In the genomic region with DNA sequence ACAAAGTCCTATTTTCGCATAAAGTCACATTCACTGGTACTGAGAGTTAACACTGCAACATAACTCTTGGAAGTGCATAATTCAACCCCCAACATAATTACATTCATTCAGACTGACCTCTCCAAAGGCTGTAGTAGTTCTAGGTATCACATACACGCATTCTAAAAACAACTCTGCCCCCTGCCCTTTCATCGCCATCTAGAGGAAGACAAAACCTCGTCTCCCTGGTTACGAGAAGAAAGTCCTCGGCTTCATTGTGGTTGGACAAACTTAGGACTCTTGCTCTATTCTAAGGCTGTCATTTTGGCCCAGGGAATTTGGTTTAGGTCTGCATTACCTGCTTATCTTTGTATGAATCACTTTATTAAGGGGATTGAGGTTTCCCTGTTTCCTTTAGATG, we compare ENCODE assay signal across 28 cellular contexts.
A peak's percentile ranks its signal among the peaks of the same experiment; 100 is the strongest.
DNase-seq lines count a peak whose midpoint lies in the region; ATAC-seq and TF ChIP-seq lines count a peak whose summit lies in the region.
"Had no signal": no experiment of that assay in that cellular context is flagged by ENCODE, and none has a peak within 500 bp of the region (broad histone marks: within the 10 kb centered on the region; RNA-seq: fewer than 3 reads in every experiment).

No MANE protein-coding gene starts in this region.

- no peak overlapping the region for H3T11ph ChIP-seq in H9 (ENCODE audit: low read length)

- no peak overlapping the region for H4K91ac ChIP-seq in H9 (ENCODE audit: insufficient read length, low read depth, low read length)

- H3K4me1 Mint-ChIP-seq in H9 (peaks cover 0 to 7% of the 10 kb centered on the region in 2 experiments; a peak in 3 of 4 replicates), endodermal cell (no peaks in the 10 kb centered on the region)
- H3K4me1 Mint-ChIP-seq in activated T-helper 1 cell treated with anti-CD3 and anti-CD28 coated beads, Interleukin-12 subunit alpha, Interleukin-12 subunit beta, Interleukin-2, Interleukin-4 antibody, amounts not matched to agents 30 ng/mL and 10 ng/mL and 1 ng/mL, durations not matched to agents 14 hours and 24 hours and 36 hours (ENCODE audit: low read depth): no peaks in the 10 kb centered on the region
- H3K4me1 Mint-ChIP-seq: activated naive CD8-positive, alpha-beta T cell treated with anti-CD3 and anti-CD28 coated beads, Interleukin-2, amount 10 ng/mL, durations not matched to agents 7 days and 5 days; memory B cell; neural crest cell had no signal

- H3K9ac ChIP-seq in H9 (ENCODE audit: extremely low read depth, insufficient read length, low read length): no peak overlapping the region
- H3K9ac ChIP-seq in endodermal cell (ENCODE audit: extremely low read depth, low read length, poor library complexity, severe bottlenecking): no peak overlapping the region

- H4K20me1 ChIP-seq in H9 (ENCODE audit: control insufficient read depth, insufficient read depth, insufficient read length): no peaks in the 10 kb centered on the region
- H4K20me1 ChIP-seq in OCI-LY7 (ENCODE audit: insufficient read depth, low read length): no peaks in the 10 kb centered on the region

- no peak overlapping the region for H3K4me3 Mint-ChIP-seq in H9
- no peak overlapping the region for H3K4me3 Mint-ChIP-seq in endodermal cell
- H3K4me3 Mint-ChIP-seq in activated T-helper 1 cell treated with anti-CD3 and anti-CD28 coated beads, Interleukin-12 subunit alpha, Interleukin-12 subunit beta, Interleukin-2, Interleukin-4 antibody, amounts not matched to agents 30 ng/mL and 10 ng/mL and 1 ng/mL, durations not matched to agents 14 hours and 24 hours and 36 hours: no peak overlapping the region
- H3K4me3 Mint-ChIP-seq: activated CD4-positive, alpha-beta memory T cell treated with anti-CD3 and anti-CD28 coated beads for 36 hours; activated naive CD8-positive, alpha-beta T cell treated with anti-CD3 and anti-CD28 coated beads, Interleukin-2, amount 10 ng/mL, durations not matched to agents 7 days and 5 days; memory B cell; neural crest cell had no signal

- no peak overlapping the region for H2BK20ac ChIP-seq in H9 (ENCODE audit: low read depth, low read length, poor library complexity, severe bottlenecking)

- no peak overlapping the region for H3K4me2 ChIP-seq in H9 (ENCODE audit: insufficient read depth, insufficient read length, low read length)
- H3K4me2 ChIP-seq in OCI-LY7 (ENCODE audit: low read length): no peak overlapping the region

- H2AFZ ChIP-seq in H9 (ENCODE audit: low read length) (no peak overlapping the region), OCI-LY7 (ENCODE audit: low read length) (no peak overlapping the region)

- no peak overlapping the region for H2BK5ac ChIP-seq in H9 (ENCODE audit: insufficient read length, low read length)

- no peak overlapping the region for H3K56ac ChIP-seq in H9 (ENCODE audit: insufficient read length, low read depth, low read length)

- no peak overlapping the region for H3K23ac ChIP-seq in H9 (ENCODE audit: insufficient read length, low read depth, low read length)

- H3K9me3 Mint-ChIP-seq in H9: no peaks in the 10 kb centered on the region; a peak in 1 of 5 replicates
- no peaks in the 10 kb centered on the region for H3K9me3 Mint-ChIP-seq in endodermal cell
- no peaks in the 10 kb centered on the region for H3K9me3 Mint-ChIP-seq in activated T-helper 1 cell treated with anti-CD3 and anti-CD28 coated beads, Interleukin-12 subunit alpha, Interleukin-12 subunit beta, Interleukin-2, Interleukin-4 antibody, amounts not matched to agents 30 ng/mL and 10 ng/mL and 1 ng/mL, durations not matched to agents 14 hours and 24 hours and 36 hours
- H3K9me3 Mint-ChIP-seq: neural crest cell had no signal

- no peak for ATAC-seq in HG03095 (IDR thresholded peaks at IDR 0.05; ENCODE audit: unreplicated experiment)
- no peak for ATAC-seq in GM19328 (IDR thresholded peaks at IDR 0.05; ENCODE audit: unreplicated experiment)
- ATAC-seq: activated CD4-positive, CD25-positive, alpha-beta regulatory T cell treated with anti-CD3 and anti-CD28 coated beads, Interleukin-2, amount 50 U/mL, for 24 hours; esophagus mucosa; heart right ventricle; left colon; right lobe of liver had no signal

- H3K4me3 ChIP-seq in A673 (ENCODE audit: low read depth, low read length, poor library complexity, severe bottlenecking): no peak overlapping the region
- H3K4me3 ChIP-seq in OCI-LY7 (ENCODE audit: low read depth, low read length, poor library complexity, severe bottlenecking): no peak overlapping the region
- no peak overlapping the region for H3K4me3 ChIP-seq in endodermal cell (ENCODE audit: low read length)
- H3K4me3 ChIP-seq: heart right ventricle, right lobe of liver, SJSA1 had no signal

- intact Hi-C loops in A673 (cut with micrococcal nuclease; ENCODE audit: unreplicated experiment): no loop called here
- intact Hi-C loops in OCI-LY7 (cut with micrococcal nuclease; ENCODE audit: unreplicated experiment): no loop called here
- intact Hi-C loops in activated T-helper 1 cell treated with anti-CD3 and anti-CD28 coated beads, Interleukin-12 subunit alpha, Interleukin-12 subunit beta, Interleukin-2, Interleukin-4 antibody, amounts not matched to agents 30 ng/mL and 10 ng/mL and 1 ng/mL, durations not matched to agents 14 hours and 24 hours and 36 hours (cut with micrococcal nuclease): no loop called here

- peak overlapping the region in 1 of 3 experiments; percentile 14; a peak in 1 of 7 replicates for H3K27ac Mint-ChIP-seq in H9
- no peak overlapping the region for H3K27ac Mint-ChIP-seq in endodermal cell
- no peak overlapping the region for H3K27ac Mint-ChIP-seq in activated T-helper 1 cell treated with anti-CD3 and anti-CD28 coated beads, Interleukin-12 subunit alpha, Interleukin-12 subunit beta, Interleukin-2, Interleukin-4 antibody, amounts not matched to agents 30 ng/mL and 10 ng/mL and 1 ng/mL, durations not matched to agents 14 hours and 24 hours and 36 hours
- H3K27ac Mint-ChIP-seq: activated CD4-positive, alpha-beta memory T cell treated with anti-CD3 and anti-CD28 coated beads for 36 hours; activated naive CD8-positive, alpha-beta T cell treated with anti-CD3 and anti-CD28 coated beads, Interleukin-2, amount 10 ng/mL, durations not matched to agents 7 days and 5 days; memory B cell had no signal

- H3K36me3 ChIP-seq in A673 (ENCODE audit: insufficient read depth, low read length, poor library complexity, severe bottlenecking) (no peaks in the 10 kb centered on the region), OCI-LY7 (ENCODE audit: insufficient read depth, low read length) (no peaks in the 10 kb centered on the region), endodermal cell (ENCODE audit: control insufficient read depth, insufficient read depth, low read length) (no peaks in the 10 kb centered on the region)
- H3K36me3 ChIP-seq: heart right ventricle, right lobe of liver, SJSA1 had no signal

- H3K79me2 ChIP-seq in H9 (ENCODE audit: insufficient read depth, low read length) (no peaks in the 10 kb centered on the region), OCI-LY7 (ENCODE audit: insufficient read depth, low read depth, low read length) (no peaks in the 10 kb centered on the region)

- H4K8ac ChIP-seq in H9 (replicated peaks; ENCODE audit: insufficient read length, low read depth, low read length): no peak overlapping the region

- DNase-seq in A673 (ENCODE audit: low spot score) (peak; percentile 13), H9 (peak; percentile 38), OCI-LY7 (ENCODE audit: low spot score) (no peak), endodermal cell (no peak)
- no peak for DNase-seq in stimulated activated CD4-positive, alpha-beta T cell treated with anti-CD3 and anti-CD28 coated beads, Interleukin-2, amount 100 ng/mL, for 24 hours
- no peak for DNase-seq in activated T-helper 1 cell treated with anti-CD3 and anti-CD28 coated beads, Interleukin-12 subunit alpha, Interleukin-12 subunit beta, Interleukin-2, Interleukin-4 antibody, amounts not matched to agents 30 ng/mL and 10 ng/mL and 1 ng/mL, durations not matched to agents 14 hours and 24 hours and 36 hours (ENCODE audit: low spot score)
- DNase-seq: activated CD4-positive, alpha-beta memory T cell treated with anti-CD3 and anti-CD28 coated beads for 36 hours; activated CD8-positive, alpha-beta memory T cell treated with anti-CD3 and anti-CD28 coated beads, Interleukin-2, amount 50 U/mL, for 48 hours; activated naive CD8-positive, alpha-beta T cell treated with anti-CD3 and anti-CD28 coated beads, Interleukin-2, amount 10 ng/mL, durations not matched to agents 7 days and 5 days; C1 segment of cervical spinal cord; central memory CD4-positive, alpha-beta T cell; EL; foreskin fibroblast; heart right ventricle; KBM-7; left colon; NCI-H146; NCI-H510A; right lobe of liver; stimulated activated CD4-positive, alpha-beta T cell treated with anti-CD3 and anti-CD28 coated beads, Interleukin-4, amount 100 ng/mL, for 1 hour; trophoblast cell had no signal

- no peaks in the 10 kb centered on the region for H3K9me2 ChIP-seq in OCI-LY7 (ENCODE audit: insufficient read depth, low read length)

- no peak overlapping the region for H3K4ac ChIP-seq in H9 (ENCODE audit: low read depth, low read length)

- H2BK15ac ChIP-seq in H9 (ENCODE audit: low read depth, low read length): no peak overlapping the region

- no peak overlapping the region for H2BK120ac ChIP-seq in H9 (ENCODE audit: low read depth, low read length, poor library complexity, severe bottlenecking)

- no TSS peak for BruUV-seq in A673 (replicated peaks; lab: Mats Ljungman, UMichigan)
- BruUV-seq in OCI-LY7 (replicated peaks; lab: Mats Ljungman, UMichigan): no TSS peak

- H2BK12ac ChIP-seq in H9 (ENCODE audit: insufficient read length, low read depth, low read length): no peak overlapping the region

- H3K27me3 ChIP-seq in A673 (replicated peaks; ENCODE audit: insufficient read depth, low read depth, low read length, poor library complexity) (no peaks in the 10 kb centered on the region), H9 (ENCODE audit: insufficient read depth, low read length) (no peaks in the 10 kb centered on the region), endodermal cell (ENCODE audit: control insufficient read depth, insufficient read depth, low read length, poor library complexity, severe bottlenecking) (no peaks in the 10 kb centered on the region)
- H3K27me3 ChIP-seq: heart right ventricle, right lobe of liver, SJSA1 had no signal

- 0 out of 2 replicates have a peak, but pooled peaks have one; percentile 32 for TF ChIP-seq CTCF in A673 (conservative IDR thresholded peaks at IDR 0.05; ENCODE audit: low read depth, low read length)
- TF ChIP-seq CTCF in H9 (conservative IDR thresholded peaks at IDR 0.05): peak; percentile 57
- peak; percentile 53; the same call in 1 of the 2 replicates for TF ChIP-seq CTCF in OCI-LY7 (conservative IDR thresholded peaks at IDR 0.05; ENCODE audit: low read length)
- TF ChIP-seq CTCF in endodermal cell (conservative IDR thresholded peaks at IDR 0.05): peak; percentile 48

- H3K9me3 ChIP-seq in A673 (ENCODE audit: low read depth, low read length, poor library complexity, severe bottlenecking) (no peaks in the 10 kb centered on the region), H9 (ENCODE audit: control insufficient read depth, low read depth, low read length) (no peaks in the 10 kb centered on the region), OCI-LY7 (ENCODE audit: low read length) (no peaks in the 10 kb centered on the region), endodermal cell (ENCODE audit: control insufficient read depth, low read length) (no peaks in the 10 kb centered on the region)
- H3K9me3 ChIP-seq: right lobe of liver had no signal

- H3K27ac ChIP-seq in A673 (ENCODE audit: low read depth, low read length, poor library complexity, severe bottlenecking) (no peak overlapping the region), H9 (ENCODE audit: insufficient read length, low read depth, low read length) (no peak overlapping the region), OCI-LY7 (ENCODE audit: low read depth, low read length, poor library complexity, severe bottlenecking) (no peak overlapping the region), endodermal cell (ENCODE audit: low read depth, low read length) (no peak overlapping the region)
- H3K27ac ChIP-seq: heart right ventricle, right lobe of liver, SJSA1 had no signal

- CTCF ChIA-PET in A673 (lab: Charles Lee) (no interaction called here), OCI-LY7 (lab: Charles Lee; ENCODE audit: unreplicated experiment) (no interaction called here)

- H3K36me3 Mint-ChIP-seq in H9 (ENCODE audit: insufficient read depth in 1 of 3, low read depth in 3 of 3) (no peaks in the 10 kb centered on the region), endodermal cell (ENCODE audit: low read depth) (no peaks in the 10 kb centered on the region)
- H3K36me3 Mint-ChIP-seq in activated T-helper 1 cell treated with anti-CD3 and anti-CD28 coated beads, Interleukin-12 subunit alpha, Interleukin-12 subunit beta, Interleukin-2, Interleukin-4 antibody, amounts not matched to agents 30 ng/mL and 10 ng/mL and 1 ng/mL, durations not matched to agents 14 hours and 24 hours and 36 hours (ENCODE audit: low read depth): no peaks in the 10 kb centered on the region
- H3K36me3 Mint-ChIP-seq: activated CD4-positive, alpha-beta memory T cell treated with anti-CD3 and anti-CD28 coated beads for 36 hours; activated naive CD8-positive, alpha-beta T cell treated with anti-CD3 and anti-CD28 coated beads, Interleukin-2, amount 10 ng/mL, durations not matched to agents 7 days and 5 days; memory B cell had no signal

- POLR2A ChIA-PET in A673 (lab: Charles Lee; ENCODE audit: low non-redundant PET) (no interaction called here), OCI-LY7 (lab: Charles Lee) (no interaction called here)

- WGBS in H9 (ENCODE audit: extremely low coverage, insufficient read length, low lambda C conversion rate): no CpG with 5 or more reads among the region's 6 CpGs
- 88 to 94% methylated on average over 6 of the region's 6 CpGs for WGBS in endodermal cell (ENCODE audit: insufficient coverage in 1 of 2, insufficient read length in 1 of 2), 2 experiments

- no peaks in the 10 kb centered on the region for H3K23me2 ChIP-seq in H9 (ENCODE audit: insufficient read length, low read depth, low read length, poor library complexity, severe bottlenecking)

- no peak overlapping the region for H4K5ac ChIP-seq in H9 (ENCODE audit: insufficient read length, low read depth, low read length)

- H2AK5ac ChIP-seq in H9 (ENCODE audit: insufficient read length, low read length): no peak overlapping the region

- no peaks in the 10 kb centered on the region for H3K4me1 ChIP-seq in A673 (ENCODE audit: insufficient read depth, low read length, poor library complexity, severe bottlenecking)
- no peaks in the 10 kb centered on the region for H3K4me1 ChIP-seq in H9 (ENCODE audit: insufficient read depth, low read length)
- H3K4me1 ChIP-seq in OCI-LY7 (ENCODE audit: insufficient read depth, low read length, poor library complexity, severe bottlenecking): no peaks in the 10 kb centered on the region
- no peaks in the 10 kb centered on the region for H3K4me1 ChIP-seq in endodermal cell (ENCODE audit: control insufficient read depth, insufficient read depth, low read length)
- H3K4me1 ChIP-seq: heart right ventricle, SJSA1 had no signal

- H3K27me3 Mint-ChIP-seq in H9 (ENCODE audit: low read depth) (no peaks in the 10 kb centered on the region), endodermal cell (ENCODE audit: insufficient read depth) (no peaks in the 10 kb centered on the region)
- H3K27me3 Mint-ChIP-seq in activated T-helper 1 cell treated with anti-CD3 and anti-CD28 coated beads, Interleukin-12 subunit alpha, Interleukin-12 subunit beta, Interleukin-2, Interleukin-4 antibody, amounts not matched to agents 30 ng/mL and 10 ng/mL and 1 ng/mL, durations not matched to agents 14 hours and 24 hours and 36 hours (ENCODE audit: insufficient read depth): no peaks in the 10 kb centered on the region
- H3K27me3 Mint-ChIP-seq: activated CD4-positive, alpha-beta memory T cell treated with anti-CD3 and anti-CD28 coated beads for 36 hours; activated naive CD8-positive, alpha-beta T cell treated with anti-CD3 and anti-CD28 coated beads, Interleukin-2, amount 10 ng/mL, durations not matched to agents 7 days and 5 days; memory B cell had no signal

- H3K14ac ChIP-seq in H9 (ENCODE audit: insufficient read depth, low read length): no peak overlapping the region

- H3K18ac ChIP-seq in H9 (ENCODE audit: insufficient read length, low read depth, low read length): no peak overlapping the region

- no peaks in the 10 kb centered on the region for H3K79me1 ChIP-seq in H9 (ENCODE audit: insufficient read depth, low read depth, low read length, poor library complexity, severe bottlenecking)

Comparison
In these comparisons a context has a peak if more than half of its experiments do, and no peak if none do; other contexts are left out.
1. DNase-seq: peak in A673 (single experiment) and H9 (single experiment); none in OCI-LY7 (single experiment), endodermal cell (single experiment), stimulated activated CD4-positive, alpha-beta T cell treated with anti-CD3 and anti-CD28 coated beads, Interleukin-2, amount 100 ng/mL, for 24 hours (0 of 2) and activated T-helper 1 cell treated with anti-CD3 and anti-CD28 coated beads, Interleukin-12 subunit alpha, Interleukin-12 subunit beta, Interleukin-2, Interleukin-4 antibody, amounts not matched to agents 30 ng/mL and 10 ng/mL and 1 ng/mL, durations not matched to agents 14 hours and 24 hours and 36 hours (single experiment).
2. Peak in every context shown above with its lines, with median percentiles within 50 percentile points of each other: CTCF ChIP-seq.